In genomic region chr3:123317716-123318115, GRCh38 we compare ENCODE assay signal across 19 cellular contexts.
DNase-seq lines count a peak whose midpoint lies in the region; ATAC-seq, FAIRE-seq and TF ChIP-seq lines count a peak whose summit lies in the region.
"Had no signal": no experiment of that assay in that cellular context is flagged by ENCODE, and none has a peak within 500 bp of the region (broad histone marks: within the 10 kb centered on the region; RNA-seq: fewer than 3 reads in every experiment).

No MANE protein-coding gene starts in this region.

- no peaks in the 10 kb centered on the region for H3K9me3 ChIP-seq in BLaER1 treated with 17β-estradiol and CSF1 and Interleukin-3, amounts not matched to agents 10 nM and 100 nM (replicated peaks in 1 of 11)
- no peaks in the 10 kb centered on the region for H3K9me3 ChIP-seq in H1 (ENCODE audit: insufficient read depth in 2 of 2, low read depth in 1 of 2, low read length in 1 of 2)
- no peaks in the 10 kb centered on the region for H3K9me3 ChIP-seq in spleen
- H3K9me3 ChIP-seq: BE2C had no signal

- peaks cover 10% of the 10 kb centered on the region; the same call in 1 of the 2 replicates for H3K23me2 ChIP-seq in H1 (ENCODE audit: low read depth, low read length)

- peak overlapping the region; percentile 63 for H4K91ac ChIP-seq in H1 (replicated peaks; ENCODE audit: insufficient read length, low read length)

- H3K36me3 Mint-ChIP-seq in natural killer cell = no peaks in the 10 kb centered on the region
- H3K36me3 Mint-ChIP-seq: CD14-positive monocyte; CD4-positive, alpha-beta memory T cell; IgD-negative memory B cell had no signal

- FAIRE-seq in H1 (lab: Jason Lieb, UNC) = no peak
- FAIRE-seq: A204.1, GM12892, HepG2 had no signal

- TF ChIP-seq RAD21 in H1 (IDR thresholded peaks at IDR 0.05 in 1 of 2, conservative IDR thresholded peaks at IDR 0.05 in 1 of 2; ENCODE audit: low read depth in 2 of 2, low read length in 2 of 2) = no peak

- peak overlapping the region; percentile 84; the same call in 1 of the 2 replicates for H2BK12ac ChIP-seq in H1 (ENCODE audit: low read depth, low read length)

- H3K27ac Mint-ChIP-seq in natural killer cell = no peak overlapping the region
- H3K27ac Mint-ChIP-seq: CD14-positive monocyte; CD4-positive, alpha-beta memory T cell; H9; IgD-negative memory B cell had no signal

- TF ChIP-seq EP300 in H1 (IDR thresholded peaks at IDR 0.05; ENCODE audit: borderline replicate concordance in 1 of 2, low read depth in 2 of 2, low read length in 2 of 2) = no peak

- CTCF ChIA-PET in H1 (lab: Charles Lee; ENCODE audit: partially characterized antibody) = interaction anchor here (0.9 to 22.2 kb wide), 5 partner anchors 12 to 130 kb away, joined by 3 to 245 read pairs (median 4); no protein-coding TSS in a partner anchor

- H3K27me3 Mint-ChIP-seq in natural killer cell (ENCODE audit: low read depth in 2 of 2) = peaks cover 4 to 25% of the 10 kb centered on the region in 2 donors

- intact Hi-C loops in spleen (cut with DNase I; ENCODE audit: low total_unique reads) = no loop called here
- intact Hi-C loops in natural killer cell (cut with micrococcal nuclease) = no loop called here

- DNase-seq in H1 (ENCODE audit: low read depth in 1 of 2, low spot score in 2 of 2) (no peak), spleen (peak; percentile 54), NCI-H1048 (lab: John Stamatoyannopoulos, UW) (no peak), hippocampal formation (lab: John Stamatoyannopoulos, UW) (no peak), natural killer cell (no peak)
- DNase-seq: ACHN; BE2C; CD4-positive, alpha-beta memory T cell; DMS153; DMS79; GDM1; GOT3; H9 had no signal

- no peaks in the 10 kb centered on the region; a peak in 1 of 22 replicates for H4K20me1 ChIP-seq in BLaER1 treated with 17β-estradiol and CSF1 and Interleukin-3, amounts not matched to agents 10 nM and 100 nM
- no peaks in the 10 kb centered on the region for H4K20me1 ChIP-seq in H1 (replicated peaks in 1 of 2; ENCODE audit: control insufficient read depth in 1 of 2, insufficient read depth in 2 of 2, low read length in 2 of 2)

- H3K23ac ChIP-seq in H1 (ENCODE audit: insufficient read length) = no peak overlapping the region

- H3K4me3 Mint-ChIP-seq in natural killer cell = no peak overlapping the region
- H3K4me3 Mint-ChIP-seq: CD14-positive monocyte; CD4-positive, alpha-beta memory T cell; H9; IgD-negative memory B cell had no signal

- no peaks in the 10 kb centered on the region for H3K4me1 Mint-ChIP-seq in natural killer cell
- H3K4me1 Mint-ChIP-seq: CD14-positive monocyte had no signal

- ATAC-seq in natural killer cell = no peak
- ATAC-seq: HepG2 had no signal

- peak overlapping the region; percentile 91; the same call in 1 of the 2 replicates for H2BK20ac ChIP-seq in H1 (ENCODE audit: low read length)

- TF ChIP-seq CTCF in H1 (IDR thresholded peaks at IDR 0.05; ENCODE audit: control extremely low read depth in 1 of 3, insufficient read depth in 1 of 3, low read depth in 1 of 3, low read length in 3 of 3) (no peak), spleen (IDR thresholded peaks at IDR 0.05 in 8 of 11, conservative IDR thresholded peaks at IDR 0.05 in 3 of 11) (no peak), natural killer cell (IDR thresholded peaks at IDR 0.05) (no peak)

- H3K18ac ChIP-seq in H1 (ENCODE audit: extremely low read depth, low read length) = peak overlapping the region; percentile 17; the same call in 1 of the 2 replicates

- peak overlapping the region; percentile 24 for H2BK120ac ChIP-seq in H1 (replicated peaks; ENCODE audit: low read depth, low read length)

- H3K56ac ChIP-seq in H1 (replicated peaks; ENCODE audit: insufficient read length, low read depth, low read length) = no peak overlapping the region

- TF ChIP-seq POLR2A in H1 (IDR thresholded peaks at IDR 0.05; ENCODE audit: control extremely low read depth in 1 of 2, low read depth in 2 of 2, low read length in 2 of 2) (no peak), spleen (IDR thresholded peaks at IDR 0.05) (no peak)

- no peak overlapping the region for H3K14ac ChIP-seq in H1 (ENCODE audit: insufficient read length)

- H2BK15ac ChIP-seq in H1 (ENCODE audit: low read length) = peak overlapping the region; percentile 36; the same call in 1 of the 2 replicates

- no peaks in the 10 kb centered on the region for H3K36me3 ChIP-seq in BLaER1 treated with 17β-estradiol and CSF1 and Interleukin-3, amounts not matched to agents 10 nM and 100 nM
- H3K36me3 ChIP-seq in H1 (ENCODE audit: control insufficient read depth in 2 of 4, insufficient read depth in 4 of 4, low read length in 3 of 4) (no peaks in the 10 kb centered on the region), spleen (peaks cover 0 to 9% (median 0%) of the 10 kb centered on the region in 6 donors)
- H3K36me3 ChIP-seq: BE2C had no signal

- H3K79me2 ChIP-seq in H1 (ENCODE audit: control insufficient read depth in 1 of 2, insufficient read depth in 2 of 2, low read length in 2 of 2) = peaks cover 0 to 5% of the 10 kb centered on the region in 2 experiments; a peak in 2 of 4 replicates

- 86% methylated on average over 5 of the region's 14 CpGs; no CpG with 5 or more reads in 1 of the 2 experiments for WGBS in H1 (ENCODE audit: extremely low coverage in 1 of 2, insufficient coverage in 1 of 2, insufficient read length in 1 of 2, insufficient replicate concordance in 2 of 2, low coverage in 1 of 2, low lambda C conversion rate in 2 of 2, missing lambda C conversion rate in 1 of 2), 2 experiments
- WGBS in spleen, 5 donors = 84 to 94% (median 88%) methylated on average over 14 of the region's 14 CpGs

- H2AK5ac ChIP-seq in H1 (ENCODE audit: low read depth, low read length) = peak overlapping the region; percentile 85; the same call in 1 of the 2 replicates

- H4K5ac ChIP-seq in H1 (ENCODE audit: insufficient read length, low read depth, low read length) = no peak overlapping the region

- 0 out of 2 replicates have a peak, but pooled peaks cover 2% of the 10 kb centered on the region for H3K79me1 ChIP-seq in H1 (ENCODE audit: low read depth, low read length)

- H3K27me3 ChIP-seq in BLaER1 treated with 17β-estradiol and CSF1 and Interleukin-3, amounts not matched to agents 10 nM and 100 nM = peaks cover 0 to 15% (median 0%) of the 10 kb centered on the region in 11 experiments; a peak in 6 of 22 replicates
- H3K27me3 ChIP-seq in H1 (replicated peaks in 1 of 4; ENCODE audit: control insufficient read depth in 3 of 4, extremely low read depth in 1 of 4, insufficient read depth in 3 of 4, low read length in 3 of 4) (no peaks in the 10 kb centered on the region; a peak in 1 of 7 replicates), spleen (replicated peaks in 1 of 7) (peaks cover 0 to 57% (median 0%) of the 10 kb centered on the region in 7 donors)
- H3K27me3 ChIP-seq: BE2C had no signal

- H4K8ac ChIP-seq in H1 (ENCODE audit: extremely low read depth, insufficient read depth, low read length) = no peak overlapping the region; the same call in 1 of the 2 replicates

- no peak overlapping the region for H3K9ac ChIP-seq in BLaER1 treated with 17β-estradiol and CSF1 and Interleukin-3, amounts not matched to agents 10 nM and 100 nM
- no peak overlapping the region for H3K9ac ChIP-seq in H1 (replicated peaks in 1 of 4; ENCODE audit: extremely low read depth in 1 of 4, low read depth in 3 of 4, low read length in 3 of 4)

- H3K27ac ChIP-seq in BLaER1 treated with 17β-estradiol and CSF1 and Interleukin-3, amounts not matched to agents 10 nM and 100 nM = no peak overlapping the region
- H3K27ac ChIP-seq in H1 (ENCODE audit: low read depth, low read length) (no peak overlapping the region), spleen (no peak overlapping the region)

- H3K4me2 ChIP-seq in BLaER1 treated with 17β-estradiol and CSF1 and Interleukin-3, amounts not matched to agents 10 nM and 100 nM = peak overlapping the region in 8 of 11 experiments; percentile 12 to 67 (median 49); a peak in 12 of 22 replicates
- H3K4me2 ChIP-seq in H1 (ENCODE audit: insufficient read depth in 1 of 2, low read depth in 2 of 2, low read length in 2 of 2) = no peak overlapping the region

- POLR2A ChIA-PET in H1 (lab: Charles Lee; ENCODE audit: partially characterized antibody) = no interaction called here

- no peak overlapping the region for H2AFZ ChIP-seq in H1 (ENCODE audit: low read length)

- no peaks in the 10 kb centered on the region for H3K9me3 Mint-ChIP-seq in natural killer cell
- H3K9me3 Mint-ChIP-seq: CD14-positive monocyte, H9, IgD-negative memory B cell had no signal

- peaks cover 0 to 72% (median 46%) of the 10 kb centered on the region in 10 experiments; a peak in 15 of 20 replicates for H3K4me1 ChIP-seq in BLaER1 treated with 17β-estradiol and CSF1 and Interleukin-3, amounts not matched to agents 10 nM and 100 nM
- peaks cover 22 to 46% (median 34%) of the 10 kb centered on the region in 4 experiments for H3K4me1 ChIP-seq in H1 (replicated peaks in 1 of 4; ENCODE audit: control insufficient read depth in 3 of 4, insufficient read depth in 4 of 4, low read length in 3 of 4)
- H3K4me1 ChIP-seq in spleen = no peaks in the 10 kb centered on the region
- H3K4me1 ChIP-seq: BE2C had no signal

- H3K4ac ChIP-seq in H1 (replicated peaks; ENCODE audit: insufficient read length, low read depth, low read length) = peak overlapping the region; percentile 82

- H3K4me3 ChIP-seq in BLaER1 treated with 17β-estradiol and CSF1 and Interleukin-3, amounts not matched to agents 10 nM and 100 nM = no peak overlapping the region
- no peak overlapping the region for H3K4me3 ChIP-seq in H1 (ENCODE audit: extremely low read depth in 1 of 4, insufficient read depth in 2 of 4, low read depth in 3 of 4, low read length in 4 of 4)
- no peak overlapping the region for H3K4me3 ChIP-seq in spleen

- peak overlapping the region; percentile 47; the same call in 1 of the 2 replicates for H2BK5ac ChIP-seq in H1 (ENCODE audit: low read depth, low read length)

TF ChIP-seq in H1, 55 proteins besides CTCF, POLR2A, EP300 and RAD21 (continues in another document):
- TF ChIP-seq TAF7 (optimal IDR thresholded peaks at IDR 0.05; ENCODE audit: borderline replicate concordance, low read depth, low read length) (no peak), ATF2 (IDR thresholded peaks at IDR 0.05; ENCODE audit: low read length) (no peak)

Comparison
In these comparisons a context has a peak if more than half of its experiments do, and no peak if none do; other contexts are left out.
1. H3K4me2 ChIP-seq: peak in BLaER1 treated with 17β-estradiol and CSF1 and Interleukin-3, amounts not matched to agents 10 nM and 100 nM (8 of 11); none in H1 (0 of 2).